In genomic region chr1:235917267-235917811, GRCh38 we compare ENCODE assay signal across 9 cellular contexts. TPM values are rescaled to one million over a fixed set of nuclear protein-coding genes. Genes with fewer than 3 reads are reported as not detected.
DNase-seq lines count a peak whose midpoint lies in the region; ATAC-seq, FAIRE-seq and TF ChIP-seq lines count a peak whose summit lies in the region.
"Had no signal": no experiment of that assay in that cellular context is flagged by ENCODE, and none has a peak within 500 bp of the region (broad histone marks: within the 10 kb centered on the region; RNA-seq: fewer than 3 reads in every experiment).

No MANE protein-coding gene starts in this region.

- H3K36me3 ChIP-seq in vagina, result no peaks in the 10 kb centered on the region

- no peak for FAIRE-seq in frontal cortex (lab: Jason Lieb, UNC)

- H3K27ac Mint-ChIP-seq in activated T-helper 17 cell treated with anti-CD3 and anti-CD28 coated beads, Interleukin-2, amount 50 U/mL, for 72 hours, result peak overlapping the region; percentile 76

- no peak for TF ChIP-seq POLR2A in vagina (IDR thresholded peaks at IDR 0.05)

- no peaks in the 10 kb centered on the region for H3K36me3 Mint-ChIP-seq in activated T-helper 17 cell treated with anti-CD3 and anti-CD28 coated beads, Interleukin-2, amount 50 U/mL, for 72 hours (ENCODE audit: low read depth)

- H3K4me3 ChIP-seq in retinal pigment epithelial cell (ENCODE audit: low read length) (no peak overlapping the region), vagina (no peak overlapping the region)

- H3K4me1 Mint-ChIP-seq in activated T-helper 17 cell treated with anti-CD3 and anti-CD28 coated beads, Interleukin-2, amount 50 U/mL, for 72 hours, result peaks cover 21% of the 10 kb centered on the region

- no peaks in the 10 kb centered on the region for H3K9me3 Mint-ChIP-seq in activated T-helper 17 cell treated with anti-CD3 and anti-CD28 coated beads, Interleukin-2, amount 50 U/mL, for 72 hours

- H3K9me3 ChIP-seq in vagina, result no peaks in the 10 kb centered on the region

- peak overlapping the region; percentile 50 for H3K4me3 Mint-ChIP-seq in activated T-helper 17 cell treated with anti-CD3 and anti-CD28 coated beads, Interleukin-2, amount 50 U/mL, for 72 hours

- TF ChIP-seq CTCF in retinal pigment epithelial cell (conservative IDR thresholded peaks at IDR 0.05; ENCODE audit: low read depth, low read length) (no peak), vagina (IDR thresholded peaks at IDR 0.05) (no peak)

- DNase-seq in NCI-H2107 (lab: John Stamatoyannopoulos, UW) (peak; percentile 43), NCI-H2107 treated with DMSO at 0.1 percent for 48 hours (lab: John Stamatoyannopoulos, UW; ENCODE audit: unreplicated experiment) (no peak), RKO (ENCODE audit: low spot score) (peak; percentile 100), frontal cortex (ENCODE audit: low spot score in 2 of 2) (peak; percentile 22 to 65), retinal pigment epithelial cell (ENCODE audit: low read depth) (peak; percentile 100), vagina (ENCODE audit: extremely low spot score in 2 of 2) (peak in 1 of 2 donors; percentile 99)

- intact Hi-C loops in vagina (cut with DNase I), result loop anchor here (10.0 kb wide), 1 partner anchor 53 kb away; the partner anchor contains the start of gene LYST

- no peaks in the 10 kb centered on the region for H3K27me3 ChIP-seq in vagina

- H3K4me1 ChIP-seq in vagina, result peaks cover 50% of the 10 kb centered on the region

- peak; percentile 83 for ATAC-seq in HG03175 (IDR thresholded peaks at IDR 0.05; ENCODE audit: unreplicated experiment)
- ATAC-seq in activated T-helper 17 cell treated with anti-CD3 and anti-CD28 coated beads, Interleukin-2, amount 50 U/mL, for 72 hours (replicated peaks), result peak; percentile 99

- H3K27me3 Mint-ChIP-seq in activated T-helper 17 cell treated with anti-CD3 and anti-CD28 coated beads, Interleukin-2, amount 50 U/mL, for 72 hours, result no peaks in the 10 kb centered on the region

- H3K27ac ChIP-seq in vagina, result peak overlapping the region; percentile 96
- H3K27ac ChIP-seq: C4-2B had no signal

RNA-seq across cellular contexts. Expression of gene LYST, which starts 50.6 kb away (rescaled TPM):
- 10 to 100 TPM; 19.8 to 41.2 TPM for total RNA-seq in activated T-helper 17 cell treated with anti-CD3 and anti-CD28 coated beads, Interleukin-2, amount 50 U/mL, for 72 hours
- total RNA-seq in frontal cortex (66.0 TPM), vagina (52.1 TPM)
